ENCODE assay signal across 19 cellular contexts in the genomic region with DNA sequence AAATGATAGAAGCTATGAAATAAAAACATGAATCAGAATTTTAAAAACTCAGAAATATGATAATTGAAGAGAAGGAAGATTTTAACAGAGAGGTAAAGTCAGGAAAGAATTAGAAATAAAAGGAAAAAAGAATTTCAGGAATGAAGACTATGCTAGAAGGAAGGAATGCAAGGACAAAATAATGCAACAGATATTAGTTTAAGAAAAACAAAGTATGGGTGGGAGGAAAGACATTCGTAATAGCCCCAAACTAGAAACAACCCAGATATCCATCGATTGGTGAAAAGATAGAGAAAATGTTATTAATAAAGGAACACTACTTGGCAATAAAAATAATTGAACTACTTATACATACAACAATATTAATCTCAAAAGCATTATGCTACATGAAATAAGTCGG.
DNase-seq lines count a peak whose midpoint lies in the region; ATAC-seq, FAIRE-seq and TF ChIP-seq lines count a peak whose summit lies in the region.
"Had no signal": no experiment of that assay in that cellular context is flagged by ENCODE, and none has a peak within 500 bp of the region (broad histone marks: within the 10 kb centered on the region; RNA-seq: fewer than 3 reads in every experiment).

No MANE protein-coding gene starts in this region.

- H3K4me1 Mint-ChIP-seq in astrocyte (ENCODE audit: low read depth, unreplicated experiment) = peaks cover 16% of the 10 kb centered on the region
- H3K4me1 Mint-ChIP-seq in mesothelial cell of epicardium = peaks cover 27% of the 10 kb centered on the region
- H3K4me1 Mint-ChIP-seq: CD8-positive, alpha-beta memory T cell; IgD-negative memory B cell had no signal

- no peaks in the 10 kb centered on the region for H3K27me3 ChIP-seq in astrocyte (ENCODE audit: insufficient read depth, low read length)
- H3K27me3 ChIP-seq: Peyer's patch had no signal

- H3K27ac ChIP-seq in astrocyte (ENCODE audit: low read depth, low read length) = no peak overlapping the region

- H3K9me3 Mint-ChIP-seq in astrocyte (ENCODE audit: unreplicated experiment) = peaks cover 5% of the 10 kb centered on the region
- H3K9me3 Mint-ChIP-seq in mesothelial cell of epicardium = peaks cover 25% of the 10 kb centered on the region

- H3K9ac ChIP-seq in astrocyte (ENCODE audit: low read length) = no peak overlapping the region

- no peak overlapping the region for H2AFZ ChIP-seq in astrocyte (ENCODE audit: low read depth, low read length)

- TF ChIP-seq CTCF in astrocyte (IDR thresholded peaks at IDR 0.05; ENCODE audit: insufficient read depth, low read depth, low read length) (no peak), mesothelial cell of epicardium (IDR thresholded peaks at IDR 0.05; ENCODE audit: unreplicated experiment) (no peak)

- H3K79me2 ChIP-seq in astrocyte (ENCODE audit: insufficient read depth, low read length) = no peaks in the 10 kb centered on the region

- no peak for ATAC-seq in GM19035 (IDR thresholded peaks at IDR 0.05; ENCODE audit: unreplicated experiment)

- H3K4me1 ChIP-seq in astrocyte (ENCODE audit: insufficient read depth, low read length) = no peaks in the 10 kb centered on the region
- H3K4me1 ChIP-seq: HAP-1, Peyer's patch had no signal

- no peaks in the 10 kb centered on the region for H3K27me3 Mint-ChIP-seq in astrocyte (ENCODE audit: low read depth, unreplicated experiment)
- no peaks in the 10 kb centered on the region for H3K27me3 Mint-ChIP-seq in mesothelial cell of epicardium (ENCODE audit: low read depth)

- FAIRE-seq in A204.1 (lab: Jason Lieb, UNC) = peak; percentile 6
- FAIRE-seq in astrocyte (lab: Jason Lieb, UNC) = no peak
- FAIRE-seq: HTR-8/SVneo had no signal

- H3K27ac Mint-ChIP-seq in astrocyte (ENCODE audit: unreplicated experiment) (peak overlapping the region; percentile 81), mesothelial cell of epicardium (peak overlapping the region; percentile 85)
- H3K27ac Mint-ChIP-seq: CD8-positive, alpha-beta memory T cell; IgD-negative memory B cell had no signal

- no peak overlapping the region for H3K4me3 ChIP-seq in astrocyte (ENCODE audit: insufficient read depth, low read depth, low read length)
- H3K4me3 ChIP-seq: HAP-1, Peyer's patch had no signal

- no peaks in the 10 kb centered on the region for H3K36me3 ChIP-seq in astrocyte (ENCODE audit: insufficient read depth, low read length)
- H3K36me3 ChIP-seq: HAP-1, Peyer's patch had no signal

- DNase-seq in GM03348 (ENCODE audit: low spot score) (peak; percentile 15), astrocyte (ENCODE audit: low read depth) (no peak), mesothelial cell of epicardium (ENCODE audit: low spot score in 2 of 2, unreplicated experiment in 2 of 2) (no peak), NCI-H1092 (lab: John Stamatoyannopoulos, UW) (no peak), NK-92 (lab: John Stamatoyannopoulos, UW; ENCODE audit: unreplicated experiment) (no peak)
- DNase-seq: C1 segment of cervical spinal cord; CD8-positive, alpha-beta memory T cell; DMS79; Karpas-422; NCI-H1092 treated with DMSO at 0.1 percent for 48 hours; NCI-H146; NCI-H2081; NK-92 treated with Interleukin-12 subunit alpha and Interleukin-12 subunit beta, amount 100 ng/mL, for 24 hours; Peyer's patch had no signal

- H4K20me1 ChIP-seq in astrocyte (ENCODE audit: insufficient read depth, low read length) = no peaks in the 10 kb centered on the region

- no peak overlapping the region for H3K4me3 Mint-ChIP-seq in astrocyte (ENCODE audit: unreplicated experiment)
- H3K4me3 Mint-ChIP-seq in mesothelial cell of epicardium = no peak overlapping the region
- H3K4me3 Mint-ChIP-seq: CD8-positive, alpha-beta memory T cell; IgD-negative memory B cell had no signal

- no peaks in the 10 kb centered on the region for H3K9me3 ChIP-seq in astrocyte (ENCODE audit: insufficient read depth, low read depth, low read length)
- H3K9me3 ChIP-seq: HAP-1, Peyer's patch had no signal

- peak overlapping the region; percentile 13 for H3K4me2 ChIP-seq in astrocyte (ENCODE audit: low read length)

- peaks cover 1% of the 10 kb centered on the region for H3K36me3 Mint-ChIP-seq in astrocyte (ENCODE audit: low read depth, unreplicated experiment)
- H3K36me3 Mint-ChIP-seq in mesothelial cell of epicardium = peaks cover 22% of the 10 kb centered on the region
